21 cellular contexts compared by ENCODE assay signal in genomic region chr4:74331252-74331651, GRCh38. TPM values are rescaled to one million over a fixed set of nuclear protein-coding genes. Genes with fewer than 3 reads are reported as not detected.
DNase-seq lines count a peak whose midpoint lies in the region; ATAC-seq, FAIRE-seq and TF ChIP-seq lines count a peak whose summit lies in the region.
"Had no signal": no experiment of that assay in that cellular context is flagged by ENCODE, and none has a peak within 500 bp of the region (broad histone marks: within the 10 kb centered on the region; RNA-seq: fewer than 3 reads in every experiment).

No MANE protein-coding gene starts in this region.

- H3K4me2 ChIP-seq in mammary epithelial cell (ENCODE audit: insufficient read depth, low read depth, low read length) = no peak overlapping the region
- peak overlapping the region; percentile 72 for H3K4me2 ChIP-seq in K562 (ENCODE audit: insufficient read depth, low read length)
- no peak overlapping the region for H3K4me2 ChIP-seq in neural progenitor cell
- H3K4me2 ChIP-seq: BLaER1 had no signal

- DNase-seq in mammary epithelial cell = no peak
- no peak for DNase-seq in MCF 10A (ENCODE audit: unreplicated experiment)
- DNase-seq in OCI-M2 (lab: John Stamatoyannopoulos, UW; ENCODE audit: unreplicated experiment) = peak; percentile 56
- peak in 1 of 4 experiments; percentile 59 for DNase-seq in K562 (ENCODE audit: extremely low read depth in 1 of 4, low spot score in 3 of 4)
- DNase-seq in neural progenitor cell (ENCODE audit: low spot score) = no peak
- no peak for DNase-seq in activated CD4-positive, alpha-beta T cell treated with anti-CD3 and anti-CD28 coated beads for 48 hours
- DNase-seq in amygdala (lab: John Stamatoyannopoulos, UW) = no peak
- DNase-seq: 8988T; Calu3; CD4-positive, alpha-beta memory T cell; DMS79 treated with DMSO at 0.1 percent for 48 hours; H7; HFFc6; IMR-90 had no signal

- peak; percentile 41 for ATAC-seq in K562
- ATAC-seq in GM18909 (IDR thresholded peaks at IDR 0.05; ENCODE audit: poor library complexity, unreplicated experiment) = no peak
- ATAC-seq: HCT116 had no signal

- no peaks in the 10 kb centered on the region for H3F3A ChIP-seq in neural progenitor cell (ENCODE audit: low read depth)

- TF ChIP-seq EP300 in K562 (IDR thresholded peaks at IDR 0.05; ENCODE audit: low read length) = no peak

- dilution Hi-C loops in mammary epithelial cell (cut with HindIII; ENCODE audit: low sequenced_read_pairs) = no loop called here

- TF ChIP-seq RAD21 in K562 (CRISPR knock-in tag; conservative IDR thresholded peaks at IDR 0.05 in 1 of 2, IDR thresholded peaks at IDR 0.05 in 1 of 2) = no peak

- POLR2A ChIA-PET in MCF 10A (lab: Yijun Ruan, JAX) = no interaction called here
- POLR2A ChIA-PET in K562 (lab: Yijun Ruan, JAX) = no interaction called here

- in situ Hi-C loops in mammary epithelial cell (cut with MboI; ENCODE audit: low sequenced_read_pairs in 2 of 2) (no loop called here), K562 (cut with MboI) (no loop called here)

- WGBS in mammary epithelial cell (ENCODE audit: low coverage, missing lambda C conversion rate) = 46% methylated on average over 2 of the region's 2 CpGs
- WGBS in K562 (ENCODE audit: insufficient coverage, low coverage, missing lambda C conversion rate) = 4% methylated on average over 2 of the region's 2 CpGs

- H3K9me3 ChIP-seq in mammary epithelial cell (replicated peaks; ENCODE audit: insufficient read depth, low read length) = no peaks in the 10 kb centered on the region
- no peaks in the 10 kb centered on the region for H3K9me3 ChIP-seq in K562 (replicated peaks; ENCODE audit: control insufficient read depth, insufficient read depth, low read depth, low read length)
- no peaks in the 10 kb centered on the region for H3K9me3 ChIP-seq in neural progenitor cell (ENCODE audit: low read depth)

- H3K9ac ChIP-seq in mammary epithelial cell (ENCODE audit: insufficient read depth, low read length) (no peak overlapping the region), K562 (ENCODE audit: insufficient read depth in 1 of 2, low read depth in 2 of 2, low read length in 2 of 2) (peak overlapping the region in 1 of 2 experiments; percentile 70; a peak in 2 of 4 replicates), neural progenitor cell (no peak overlapping the region)
- H3K9ac ChIP-seq: BLaER1 had no signal

- no peaks in the 10 kb centered on the region for H3K36me3 ChIP-seq in mammary epithelial cell (ENCODE audit: insufficient read depth, low read length)
- H3K36me3 ChIP-seq in K562 (ENCODE audit: control insufficient read depth, insufficient read depth, low read length) = no peaks in the 10 kb centered on the region
- H3K36me3 ChIP-seq in neural progenitor cell = no peaks in the 10 kb centered on the region
- H3K36me3 ChIP-seq: BLaER1 had no signal

- H4K20me1 ChIP-seq in mammary epithelial cell (ENCODE audit: insufficient read depth, low read length) = no peaks in the 10 kb centered on the region
- H4K20me1 ChIP-seq in K562 (replicated peaks; ENCODE audit: control insufficient read depth, insufficient read depth, low read length) = no peaks in the 10 kb centered on the region
- H4K20me1 ChIP-seq in neural progenitor cell (ENCODE audit: low read depth) = no peaks in the 10 kb centered on the region
- H4K20me1 ChIP-seq: BLaER1 had no signal

- peak overlapping the region; percentile 60 for H2AFZ ChIP-seq in mammary epithelial cell (ENCODE audit: low read depth, low read length)
- peak overlapping the region; percentile 86 for H2AFZ ChIP-seq in K562 (ENCODE audit: low read depth, low read length)
- H2AFZ ChIP-seq in neural progenitor cell (replicated peaks) = peak overlapping the region; percentile 57

- H3K9me1 ChIP-seq in K562 (ENCODE audit: control insufficient read depth, insufficient read depth, low read length) = no peaks in the 10 kb centered on the region

- peaks cover 20% of the 10 kb centered on the region for H3K4me1 Mint-ChIP-seq in MCF 10A (ENCODE audit: insufficient read depth, unreplicated experiment)
- no peaks in the 10 kb centered on the region for H3K4me1 Mint-ChIP-seq in neural progenitor cell
- H3K4me1 Mint-ChIP-seq: CD4-positive, alpha-beta memory T cell had no signal

- H3K27ac ChIP-seq in mammary epithelial cell (ENCODE audit: insufficient read depth, low read depth, low read length) (no peak overlapping the region), K562 (ENCODE audit: extremely low read depth, low read depth, low read length) (peak overlapping the region; percentile 83), neural progenitor cell (no peak overlapping the region)
- H3K27ac ChIP-seq: BLaER1 had no signal

- intact Hi-C loops in mammary epithelial cell (cut with micrococcal nuclease) = no loop called here
- intact Hi-C loops in MCF 10A (cut with micrococcal nuclease) = no loop called here
- intact Hi-C loops in K562 (cut with micrococcal nuclease) = loop anchor here (10.0 kb wide), 1 partner anchor 616 kb away; no protein-coding TSS in a partner anchor

- H3K27me3 ChIP-seq in mammary epithelial cell (ENCODE audit: insufficient read depth, low read length) (no peaks in the 10 kb centered on the region), K562 (ENCODE audit: control insufficient read depth in 2 of 2, insufficient read depth in 2 of 2, low read length in 2 of 2) (no peaks in the 10 kb centered on the region), neural progenitor cell (no peaks in the 10 kb centered on the region)
- H3K27me3 ChIP-seq: BLaER1 had no signal

- H3K9me3 Mint-ChIP-seq in MCF 10A (ENCODE audit: unreplicated experiment) (peaks cover 13% of the 10 kb centered on the region), neural progenitor cell (no peaks in the 10 kb centered on the region)

- FAIRE-seq in K562 (lab: Jason Lieb, UNC) = peak; percentile 55
- FAIRE-seq: HTR-8/SVneo had no signal

- no peak overlapping the region for H3K4me3 ChIP-seq in mammary epithelial cell (replicated peaks in 1 of 3; ENCODE audit: insufficient read depth in 1 of 3, low read depth in 2 of 3, low read length in 3 of 3)
- no peak overlapping the region for H3K4me3 ChIP-seq in K562
- no peak overlapping the region for H3K4me3 ChIP-seq in neural progenitor cell
- H3K4me3 ChIP-seq: BLaER1 had no signal

- TF ChIP-seq CTCF in mammary epithelial cell (conservative IDR thresholded peaks at IDR 0.05 in 1 of 2, IDR thresholded peaks at IDR 0.05 in 1 of 2; ENCODE audit: extremely low read depth in 1 of 2, insufficient read depth in 1 of 2, low read depth in 1 of 2, low read length in 2 of 2) = no peak
- no peak for TF ChIP-seq CTCF in MCF 10A (IDR thresholded peaks at IDR 0.05; ENCODE audit: unreplicated experiment)
- no peak for TF ChIP-seq CTCF in K562 (IDR thresholded peaks at IDR 0.05 in 2 of 3, conservative IDR thresholded peaks at IDR 0.05 in 1 of 3; ENCODE audit: insufficient read depth in 2 of 3, low read depth in 1 of 3, low read length in 3 of 3)
- TF ChIP-seq CTCF in neural progenitor cell (IDR thresholded peaks at IDR 0.05) = no peak

- H3K27ac Mint-ChIP-seq in MCF 10A (ENCODE audit: low read depth, unreplicated experiment) (no peak overlapping the region), neural progenitor cell (no peak overlapping the region)
- H3K27ac Mint-ChIP-seq: CD4-positive, alpha-beta memory T cell; HFFc6 had no signal

- CTCF ChIA-PET in mammary epithelial cell (lab: Charles Lee; ENCODE audit: low non-redundant PET) (no interaction called here), MCF 10A (lab: Yijun Ruan, JAX) (interaction anchor here (0.6 to 0.7 kb wide), 2 partner anchors 39 to 46 kb away, joined by 3 read pairs; no protein-coding TSS in a partner anchor), K562 (lab: Yijun Ruan, JAX; ENCODE audit: low intra/inter-chr PET ratio) (no interaction called here)

- H3K27me3 Mint-ChIP-seq in MCF 10A (ENCODE audit: insufficient read depth, unreplicated experiment) (no peaks in the 10 kb centered on the region), neural progenitor cell (ENCODE audit: insufficient read depth, low read depth) (no peaks in the 10 kb centered on the region)

- H3K4me1 ChIP-seq in mammary epithelial cell (ENCODE audit: insufficient read depth, low read length) (peaks cover 22% of the 10 kb centered on the region), K562 (replicated peaks in 1 of 2; ENCODE audit: control insufficient read depth in 2 of 2, insufficient read depth in 2 of 2, low read length in 2 of 2) (peaks cover 9 to 21% of the 10 kb centered on the region in 2 experiments), neural progenitor cell (no peaks in the 10 kb centered on the region)

- H3K36me3 Mint-ChIP-seq in MCF 10A (ENCODE audit: insufficient read depth, unreplicated experiment) (no peaks in the 10 kb centered on the region), neural progenitor cell (no peaks in the 10 kb centered on the region)
- H3K36me3 Mint-ChIP-seq: CD4-positive, alpha-beta memory T cell had no signal

- peak; percentile 59 for TF ChIP-seq POLR2A in K562 (conservative IDR thresholded peaks at IDR 0.05)

- H3K79me2 ChIP-seq in mammary epithelial cell (ENCODE audit: insufficient read depth, low read length) (no peaks in the 10 kb centered on the region), K562 (ENCODE audit: control insufficient read depth, insufficient read depth, low read length) (peaks cover 43% of the 10 kb centered on the region), neural progenitor cell (ENCODE audit: low read depth) (no peaks in the 10 kb centered on the region)

- BruUV-seq in mammary epithelial cell (replicated peaks; lab: Mats Ljungman, UMichigan) (no TSS peak), MCF 10A (replicated peaks; lab: Mats Ljungman, UMichigan) (no TSS peak), K562 (replicated peaks; lab: Mats Ljungman, UMichigan) (no TSS peak)

- H3K4me3 Mint-ChIP-seq in MCF 10A (ENCODE audit: unreplicated experiment) (no peak overlapping the region), neural progenitor cell (no peak overlapping the region)
- H3K4me3 Mint-ChIP-seq: CD4-positive, alpha-beta memory T cell; HFFc6 had no signal

RNA-seq across cellular contexts. Expression of gene EPGN, which starts 23.0 kb away (rescaled TPM):
- total RNA-seq in mammary epithelial cell (100 to 1,000 TPM; 159 to 283 TPM), MCF 10A (2022) (96.9 and 129 TPM in 2 replicates), K562 (2014; rRNA removed) (not detected in 2 replicates), K562 (2014; rRNA removed; fragmentation: Illumina TruSeq; extraction: Trizol) (not detected in 2 replicates), K562 (2015; rRNA removed; fragmentation: Illumina TruSeq; extraction: Trizol) (not detected in 2 replicates), K562 (2021) (not detected in 2 replicates), neural progenitor cell (ENCODE audit: low replicate concordance) (not detected in 2 replicates)
- polyA plus RNA-seq in mammary epithelial cell (83.9 TPM), K562 (2011; rRNA removed) (not detected in 2 replicates), K562 (2014; fragmentation: Illumina TruSeq; extraction: Trizol) (not detected in 2 replicates), K562 (2014; fragmentation: Nextera tagmentation; extraction: Ambion mirVana) (under 1 TPM; 0.10 to 0.56 TPM), K562 (2014; rRNA removed) (not detected in 2 replicates)
- polyA minus RNA-seq in mammary epithelial cell = 13.9 TPM
- total RNA-seq in K562 (2011; cell fraction: chromatin; rRNA removed; ENCODE audit: low replicate concordance) = 0.39 and 0.62 TPM in 2 replicates
- total RNA-seq in K562 (2011; cell fraction: nucleolus; rRNA removed) = not detected in 2 replicates
- not detected in 2 replicates for total RNA-seq in K562 (2011; cell fraction: nucleoplasm; rRNA removed)
- polyA plus RNA-seq in K562 (2011; cell fraction: cytosol; rRNA removed) = not detected in 2 replicates
- not detected in 2 replicates for polyA plus RNA-seq in K562 (2011; cell fraction: nucleus; rRNA removed)
- polyA plus RNA-seq in K562 (2012) = 0.17 and 0.48 TPM in 2 replicates
- not detected in 2 replicates for polyA minus RNA-seq in K562 (2011; rRNA and poly(A)+ RNA removed)
- polyA minus RNA-seq in K562 (2011; cell fraction: cytosol; rRNA and poly(A)+ RNA removed) = not detected in 2 replicates
- polyA minus RNA-seq in K562 (2011; cell fraction: nucleus; rRNA and poly(A)+ RNA removed) = 0.27 and 0.44 TPM in 2 replicates
- total RNA-seq: A673, H7 had no signal
- polyA plus RNA-seq: AG04450; CD14-positive monocyte; CD4-positive, alpha-beta memory T cell; IMR-90 had no signal

RNA-seq across cellular contexts. Expression of gene EREG, which starts 33.7 kb away (rescaled TPM):
- 10 to 100 TPM in 1 of 2 donors, 1 to 10 TPM in 1; 9.5 to 44.0 TPM for total RNA-seq in mammary epithelial cell
- polyA plus RNA-seq in mammary epithelial cell = 13.2 TPM
- 22.7 TPM for polyA minus RNA-seq in mammary epithelial cell
- 28.3 and 34.0 TPM in 2 replicates for total RNA-seq in MCF 10A (2022)
- 6.4 and 18.1 TPM in 2 replicates for total RNA-seq in K562 (2011; cell fraction: chromatin; rRNA removed; ENCODE audit: low replicate concordance)
- 3.8 and 5.1 TPM in 2 replicates for total RNA-seq in K562 (2011; cell fraction: nucleolus; rRNA removed)
- 12.1 and 22.8 TPM in 2 replicates for total RNA-seq in K562 (2011; cell fraction: nucleoplasm; rRNA removed)
- 2.5 and 3.9 TPM in 2 replicates for total RNA-seq in K562 (2014; rRNA removed)
- 5.0 and 7.3 TPM in 2 replicates for total RNA-seq in K562 (2014; rRNA removed; fragmentation: Illumina TruSeq; extraction: Trizol)
- 2.4 and 2.6 TPM in 2 replicates for total RNA-seq in K562 (2015; rRNA removed; fragmentation: Illumina TruSeq; extraction: Trizol)
- total RNA-seq in K562 (2021) = 2.9 and 4.5 TPM in 2 replicates
- 2.7 and 7.2 TPM in 2 replicates for polyA plus RNA-seq in K562 (2011; rRNA removed)
- polyA plus RNA-seq in K562 (2011; cell fraction: cytosol; rRNA removed) = 0.89 and 4.7 TPM in 2 replicates
- 2.5 and 7.7 TPM in 2 replicates for polyA plus RNA-seq in K562 (2011; cell fraction: nucleus; rRNA removed)
- 1.9 and 2.3 TPM in 2 replicates for polyA plus RNA-seq in K562 (2012)
- polyA plus RNA-seq in K562 (2014; fragmentation: Illumina TruSeq; extraction: Trizol) = 2.3 and 4.5 TPM in 2 replicates
- 1 to 10 TPM in 1 of 2 experiments, under 1 TPM in 1; 0.97 to 1.2 TPM for polyA plus RNA-seq in K562 (2014; fragmentation: Nextera tagmentation; extraction: Ambion mirVana)
- 1.5 and 3.1 TPM in 2 replicates for polyA plus RNA-seq in K562 (2014; rRNA removed)
- 3.3 and 10.0 TPM in 2 replicates for polyA minus RNA-seq in K562 (2011; rRNA and poly(A)+ RNA removed)
- 1.0 and 3.7 TPM in 2 replicates for polyA minus RNA-seq in K562 (2011; cell fraction: cytosol; rRNA and poly(A)+ RNA removed)
- polyA minus RNA-seq in K562 (2011; cell fraction: nucleus; rRNA and poly(A)+ RNA removed) = 5.1 and 13.9 TPM in 2 replicates
- not detected in 2 replicates for total RNA-seq in neural progenitor cell (ENCODE audit: low replicate concordance)
- total RNA-seq: CD4-positive, alpha-beta memory T cell; H7 had no signal
- polyA plus RNA-seq: CD4-positive, alpha-beta memory T cell had no signal

Comparison
In these comparisons a context has a peak if more than half of its experiments do, and no peak if none do; other contexts are left out.
1. RNA of gene EPGN, which starts 23.0 kb away (total RNA-seq): 159 to 283 TPM in mammary epithelial cell and 96.9 to 129 TPM in MCF 10A; 0.39 to 0.62 TPM in K562 and not detected in neural progenitor cell; every median in the first group is over 10 times any median in the second.
2. Peak in every context shown above with its lines, with median percentiles within 50 percentile points of each other: H2AFZ ChIP-seq.